In the genomic region with DNA sequence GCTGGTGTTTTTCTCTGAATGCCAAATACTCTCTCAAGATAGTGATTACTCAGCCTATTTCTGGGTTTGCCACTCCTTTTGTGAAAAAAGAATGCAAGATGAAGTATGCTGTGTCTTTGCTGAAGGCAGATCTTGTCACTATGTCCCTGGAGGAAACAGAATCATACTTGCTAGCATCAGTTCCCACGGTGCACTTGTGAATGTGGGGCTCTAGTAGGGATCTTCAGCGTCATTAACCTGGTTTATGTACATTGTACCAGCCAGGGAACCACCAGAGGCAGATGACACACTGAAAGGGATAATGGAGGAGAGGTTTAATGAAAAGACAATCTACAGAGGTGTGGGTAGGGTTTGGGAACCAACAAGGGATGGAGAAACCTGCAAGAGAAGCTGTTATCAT, we compare ENCODE assay signal across 18 cellular contexts.
"Had no signal": no experiment of that assay in that cellular context is flagged by ENCODE, and none has a peak within 500 bp of the region (broad histone marks: within the 10 kb centered on the region; RNA-seq: fewer than 3 reads in every experiment).

No MANE protein-coding gene starts in this region.

- H3K9me3 Mint-ChIP-seq: activated T-cell treated with anti-CD3 and anti-CD28 coated beads, Interleukin-2, amount 50 U/mL, for 24 hours; neural crest cell; T-cell had no signal

- H3K27ac ChIP-seq: hepatocyte, pancreas, tibial artery had no signal

- H3K27me3 ChIP-seq: hepatocyte, pancreas, tibial artery had no signal

- H3K4me3 ChIP-seq: hepatocyte, pancreas, tibial artery had no signal

- ATAC-seq: activated CD8-positive, alpha-beta memory T cell treated with anti-CD3 and anti-CD28 coated beads, Interleukin-2, amount 10 ng/mL, durations not matched to agents 7 days and 5 days; activated naive CD4-positive, alpha-beta T cell treated with anti-CD3 and anti-CD28 coated beads, Interleukin-2, amount 50 U/mL, for 72 hours; esophagus mucosa; left lobe of liver; pancreas; T-cell had no signal

- H3K27me3 Mint-ChIP-seq: activated CD8-positive, alpha-beta memory T cell treated with anti-CD3 and anti-CD28 coated beads, Interleukin-2, amount 10 ng/mL, durations not matched to agents 7 days and 5 days; activated T-cell treated with anti-CD3 and anti-CD28 coated beads, Interleukin-2, amount 50 U/mL, for 24 hours; T-cell had no signal

- FAIRE-seq: colon, keratinocyte, pancreas, urothelium cell line had no signal

- DNase-seq: activated CD4-positive, alpha-beta T cell treated with anti-CD3 and anti-CD28 coated beads for 1 hour; activated CD4-positive, alpha-beta T cell treated with anti-CD3 and anti-CD28 coated beads, Interleukin-2, amount 50 U/mL, for 4 hours; activated CD8-positive, alpha-beta memory T cell treated with anti-CD3 and anti-CD28 coated beads, Interleukin-2, amount 10 ng/mL, durations not matched to agents 7 days and 5 days; activated effector memory CD4-positive, alpha-beta T cell treated with anti-CD3 and anti-CD28 coated beads, Interleukin-2, amount 50 U/mL, for 16 hours; activated T-cell treated with anti-CD3 and anti-CD28 coated beads, Interleukin-2, amount 50 U/mL, for 24 hours; caudate nucleus; pancreas; stimulated activated CD4-positive, alpha-beta T cell treated with anti-CD3 and anti-CD28 coated beads, Interleukin-1b, Interleukin-23, amount 100 ng/mL, for 48 hours; T-cell had no signal

- H3K36me3 ChIP-seq: pancreas, tibial artery had no signal

- H3K4me1 ChIP-seq: pancreas had no signal

- H3K27ac Mint-ChIP-seq: activated CD8-positive, alpha-beta memory T cell treated with anti-CD3 and anti-CD28 coated beads, Interleukin-2, amount 10 ng/mL, durations not matched to agents 7 days and 5 days; activated T-cell treated with anti-CD3 and anti-CD28 coated beads, Interleukin-2, amount 50 U/mL, for 24 hours had no signal

- H3K9me3 ChIP-seq: pancreas, tibial artery had no signal

- H3K4me3 Mint-ChIP-seq: activated CD8-positive, alpha-beta memory T cell treated with anti-CD3 and anti-CD28 coated beads, Interleukin-2, amount 10 ng/mL, durations not matched to agents 7 days and 5 days; activated T-cell treated with anti-CD3 and anti-CD28 coated beads, Interleukin-2, amount 50 U/mL, for 24 hours; neural crest cell; T-cell had no signal

- H3K79me2 ChIP-seq: hepatocyte had no signal

- H3K36me3 Mint-ChIP-seq: activated CD8-positive, alpha-beta memory T cell treated with anti-CD3 and anti-CD28 coated beads, Interleukin-2, amount 10 ng/mL, durations not matched to agents 7 days and 5 days; activated naive CD4-positive, alpha-beta T cell treated with anti-CD3 and anti-CD28 coated beads, Interleukin-2, amount 50 U/mL, for 72 hours; T-cell had no signal

- H2AFZ ChIP-seq: hepatocyte had no signal

- H3K4me2 ChIP-seq: hepatocyte had no signal
